ENCODE assay signal across 24 cellular contexts in genomic region chr12:116196226-116196625, GRCh38.
DNase-seq lines count a peak whose midpoint lies in the region; ATAC-seq and TF ChIP-seq lines count a peak whose summit lies in the region.
"Had no signal": no experiment of that assay in that cellular context is flagged by ENCODE, and none has a peak within 500 bp of the region (broad histone marks: within the 10 kb centered on the region; RNA-seq: fewer than 3 reads in every experiment).

No MANE protein-coding gene starts in this region.

- no peak overlapping the region for H3K4me3 Mint-ChIP-seq in stimulated activated naive CD8-positive, alpha-beta T cell treated with anti-CD3 and anti-CD28 coated beads, Interleukin-15, Interleukin-2, amounts not matched to agents 100 ng/mL and 50 ng/mL, for 24 hours
- H3K4me3 Mint-ChIP-seq: CD4-positive, alpha-beta T cell had no signal

- no peak for ATAC-seq in stimulated activated naive CD8-positive, alpha-beta T cell treated with anti-CD3 and anti-CD28 coated beads, Interleukin-15, Interleukin-2, amounts not matched to agents 100 U/mL and 50 U/mL, for 24 hours
- ATAC-seq in left lung (peak; percentile 26), HG02884 (IDR thresholded peaks at IDR 0.05; ENCODE audit: unreplicated experiment) (no peak)
- ATAC-seq: body of pancreas; naive thymus-derived CD8-positive, alpha-beta T cell had no signal

- DNase-seq in stimulated activated naive CD8-positive, alpha-beta T cell treated with anti-CD3 and anti-CD28 coated beads, Interleukin-15, Interleukin-2, amounts not matched to agents 100 U/mL and 50 U/mL, for 24 hours = no peak
- DNase-seq in left lung (no peak), lower leg skin (ENCODE audit: low spot score in 2 of 2) (no peak), amniotic stem cell (lab: John Stamatoyannopoulos, UW) (no peak), C1 segment of cervical spinal cord (lab: John Stamatoyannopoulos, UW) (no peak)
- DNase-seq: activated CD4-positive, alpha-beta T cell treated with anti-CD3 and anti-CD28 coated beads for 1 hour; activated naive CD8-positive, alpha-beta T cell treated with anti-CD3 and anti-CD28 coated beads for 36 hours; body of pancreas; CD4-positive, alpha-beta T cell; cortex of kidney; GDM1; heart left ventricle; IMR-90; naive thymus-derived CD8-positive, alpha-beta T cell; NCI-H187; Peyer's patch; sigmoid colon; stimulated activated naive CD4-positive, alpha-beta T cell; T1000; tibial artery had no signal

- peaks cover 82% of the 10 kb centered on the region for H3K4me1 Mint-ChIP-seq in stimulated activated naive CD8-positive, alpha-beta T cell treated with anti-CD3 and anti-CD28 coated beads, Interleukin-15, Interleukin-2, amounts not matched to agents 100 ng/mL and 50 ng/mL, for 24 hours (ENCODE audit: low read depth)

- H2AFZ ChIP-seq in SU-DHL-6 (ENCODE audit: low read depth, low read length, severe bottlenecking) = no peak overlapping the region

- no peak for TF ChIP-seq POLR2A in lower leg skin (IDR thresholded peaks at IDR 0.05)

- H3K36me3 ChIP-seq in SU-DHL-6 (ENCODE audit: low read length) = no peaks in the 10 kb centered on the region
- H3K36me3 ChIP-seq in left lung = no peaks in the 10 kb centered on the region
- H3K36me3 ChIP-seq: heart left ventricle, Peyer's patch, sigmoid colon, tibial artery had no signal

- no peak overlapping the region for H3K9ac ChIP-seq in SU-DHL-6 (ENCODE audit: low read length)

- H3K27me3 Mint-ChIP-seq in stimulated activated naive CD8-positive, alpha-beta T cell treated with anti-CD3 and anti-CD28 coated beads, Interleukin-15, Interleukin-2, amounts not matched to agents 100 ng/mL and 50 ng/mL, for 24 hours = no peaks in the 10 kb centered on the region
- H3K27me3 Mint-ChIP-seq: activated naive CD8-positive, alpha-beta T cell treated with anti-CD3 and anti-CD28 coated beads for 36 hours; CD4-positive, alpha-beta T cell; naive thymus-derived CD8-positive, alpha-beta T cell had no signal

- TF ChIP-seq CTCF in SU-DHL-6 (IDR thresholded peaks at IDR 0.05; ENCODE audit: insufficient read depth, low read length, poor library complexity, severe bottlenecking) = no peak
- no peak for TF ChIP-seq CTCF in left lung (IDR thresholded peaks at IDR 0.05)
- no peak for TF ChIP-seq CTCF in lower leg skin (IDR thresholded peaks at IDR 0.05)

- no peaks in the 10 kb centered on the region for H3K9me3 ChIP-seq in SU-DHL-6 (ENCODE audit: insufficient read depth, low read length)
- H3K9me3 ChIP-seq in left lung = no peaks in the 10 kb centered on the region
- H3K9me3 ChIP-seq: body of pancreas, heart left ventricle, Peyer's patch, sigmoid colon, tibial artery had no signal

- intact Hi-C loops in left lung (cut with DNase I) = no loop called here
- intact Hi-C loops in lower leg skin (cut with DNase I; ENCODE audit: low total_unique reads) = no loop called here

- H4K20me1 ChIP-seq in SU-DHL-6 (ENCODE audit: low read depth, low read length) = peaks cover 18% of the 10 kb centered on the region; the same call in 1 of the 2 replicates

- H3K36me3 Mint-ChIP-seq in stimulated activated naive CD8-positive, alpha-beta T cell treated with anti-CD3 and anti-CD28 coated beads, Interleukin-15, Interleukin-2, amounts not matched to agents 100 ng/mL and 50 ng/mL, for 24 hours (ENCODE audit: low read depth) = no peaks in the 10 kb centered on the region

- H3K4me1 ChIP-seq in left lung = peaks cover 0 to 80% of the 10 kb centered on the region in 2 donors

- H3K9me2 ChIP-seq in SU-DHL-6 (replicated peaks; ENCODE audit: insufficient read depth, low read length) = no peaks in the 10 kb centered on the region

- H3K27ac Mint-ChIP-seq in stimulated activated naive CD8-positive, alpha-beta T cell treated with anti-CD3 and anti-CD28 coated beads, Interleukin-15, Interleukin-2, amounts not matched to agents 100 ng/mL and 50 ng/mL, for 24 hours = peak overlapping the region; percentile 28

- WGBS in lower leg skin, 2 donors = 23 to 29% methylated on average over 3 of the region's 3 CpGs

- no peaks in the 10 kb centered on the region for H3K79me2 ChIP-seq in SU-DHL-6 (ENCODE audit: insufficient read depth, low read length)

- no peak overlapping the region for H3K4me3 ChIP-seq in SU-DHL-6 (ENCODE audit: insufficient read depth, low read length, poor library complexity, severe bottlenecking)
- no peak overlapping the region for H3K4me3 ChIP-seq in left lung
- no peak overlapping the region for H3K4me3 ChIP-seq in lower leg skin (ENCODE audit: low read depth, poor library complexity, severe bottlenecking)
- H3K4me3 ChIP-seq: body of pancreas, heart left ventricle, Peyer's patch, sigmoid colon, SK-N-MC, tibial artery had no signal

- H3K4me2 ChIP-seq in SU-DHL-6 (ENCODE audit: low read depth, low read length, poor library complexity, severe bottlenecking) = peak overlapping the region; percentile 31

- no peaks in the 10 kb centered on the region for H3K27me3 ChIP-seq in SU-DHL-6 (ENCODE audit: low read length)
- H3K27me3 ChIP-seq in left lung = no peaks in the 10 kb centered on the region
- H3K27me3 ChIP-seq: body of pancreas, heart left ventricle, Peyer's patch, sigmoid colon, tibial artery had no signal

- peaks cover 6% of the 10 kb centered on the region; the same call in 1 of the 2 replicates for H3F3A ChIP-seq in SU-DHL-6 (ENCODE audit: insufficient read depth)

- peak overlapping the region; percentile 41; the same call in 1 of the 2 replicates for H3K27ac ChIP-seq in SU-DHL-6 (ENCODE audit: low read depth, low read length)
- H3K27ac ChIP-seq in left lung = no peak overlapping the region
- H3K27ac ChIP-seq: body of pancreas, heart left ventricle, sigmoid colon, SK-N-MC, tibial artery had no signal

- H3K9me3 Mint-ChIP-seq in stimulated activated naive CD8-positive, alpha-beta T cell treated with anti-CD3 and anti-CD28 coated beads, Interleukin-15, Interleukin-2, amounts not matched to agents 100 ng/mL and 50 ng/mL, for 24 hours = no peaks in the 10 kb centered on the region
- H3K9me3 Mint-ChIP-seq: activated naive CD8-positive, alpha-beta T cell treated with anti-CD3 and anti-CD28 coated beads for 36 hours; CD4-positive, alpha-beta T cell; naive thymus-derived CD8-positive, alpha-beta T cell had no signal
